14 cellular contexts compared by ENCODE assay signal in the genomic region with DNA sequence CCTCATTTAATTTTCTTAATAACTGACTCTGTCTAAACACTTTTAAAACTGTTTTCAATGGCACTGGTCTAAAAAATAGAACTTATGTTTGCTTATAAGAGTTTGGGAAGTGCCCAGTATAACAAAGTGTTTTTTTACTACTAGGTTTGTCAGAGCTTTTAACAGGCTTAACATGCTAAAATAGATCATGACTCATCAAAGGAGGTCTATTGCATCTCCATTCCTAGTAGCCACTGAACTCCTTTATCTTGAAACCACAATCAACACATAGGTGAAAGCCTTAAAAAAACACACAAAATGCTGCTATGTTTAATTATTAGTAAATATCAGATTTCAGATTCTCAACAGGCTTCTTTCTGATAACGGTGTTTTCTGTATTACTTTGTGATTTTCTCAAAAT.
DNase-seq lines count a peak whose midpoint lies in the region; TF ChIP-seq lines count a peak whose summit lies in the region.
"Had no signal": no experiment of that assay in that cellular context is flagged by ENCODE, and none has a peak within 500 bp of the region (broad histone marks: within the 10 kb centered on the region; RNA-seq: fewer than 3 reads in every experiment).

No MANE protein-coding gene starts in this region.

- intact Hi-C loops in activated T-helper 2 cell treated with anti-CD3 and anti-CD28 coated beads, Interferon-gamma antibody, Interleukin-2, Interleukin-4, amounts not matched to agents 10 μg/mL and 5 μg/mL and 100 μg/mL, durations not matched to agents 14 hours and 24 hours and 36 hours (cut with micrococcal nuclease) = no loop called here

- H3K4me3 ChIP-seq in epithelial cell of proximal tubule (ENCODE audit: low read depth, low read length) (no peak overlapping the region), skeletal muscle cell (ENCODE audit: low read depth, low read length) (no peak overlapping the region), Peyer's patch (no peak overlapping the region)
- H3K4me3 ChIP-seq: thyroid gland had no signal

- H3K27ac ChIP-seq in Peyer's patch = no peak overlapping the region
- H3K27ac ChIP-seq: brain microvascular endothelial cell, thyroid gland had no signal

- no peaks in the 10 kb centered on the region for H3K4me1 Mint-ChIP-seq in activated T-helper 2 cell treated with anti-CD3 and anti-CD28 coated beads, Interferon-gamma antibody, Interleukin-2, Interleukin-4, amounts not matched to agents 10 μg/mL and 5 μg/mL and 100 μg/mL, durations not matched to agents 14 hours and 24 hours and 36 hours (ENCODE audit: low read depth)
- H3K4me1 Mint-ChIP-seq: immature natural killer cell had no signal

- H3K9me3 ChIP-seq in Peyer's patch = no peaks in the 10 kb centered on the region
- H3K9me3 ChIP-seq: thyroid gland had no signal

- peaks cover 21% of the 10 kb centered on the region for H3K9me3 Mint-ChIP-seq in activated T-helper 2 cell treated with anti-CD3 and anti-CD28 coated beads, Interferon-gamma antibody, Interleukin-2, Interleukin-4, amounts not matched to agents 10 μg/mL and 5 μg/mL and 100 μg/mL, durations not matched to agents 14 hours and 24 hours and 36 hours

- DNase-seq in HCEC 1CT (peak; percentile 83), RKO (ENCODE audit: low spot score) (peak; percentile 3), epithelial cell of proximal tubule (ENCODE audit: low read depth) (peak; percentile 71), skeletal muscle cell (ENCODE audit: low read depth) (peak; percentile 49), Peyer's patch (no peak)
- no peak for DNase-seq in stimulated activated CD4-positive, alpha-beta T cell treated with anti-CD3 and anti-CD28 coated beads, Interleukin-4, amount 100 ng/mL, for 1 hour
- no peak for DNase-seq in activated T-helper 2 cell treated with anti-CD3 and anti-CD28 coated beads, Interferon-gamma antibody, Interleukin-2, Interleukin-4, amounts not matched to agents 10 μg/mL and 5 μg/mL and 100 μg/mL, durations not matched to agents 14 hours and 24 hours and 36 hours (ENCODE audit: low spot score)
- DNase-seq: activated T-cell treated with anti-CD3 and anti-CD28 coated beads, Interleukin-2, amount 50 U/mL, for 4 hours; brain microvascular endothelial cell; immature natural killer cell; NCI-H1105; NCI-H69; thyroid gland had no signal

- H3K4me3 Mint-ChIP-seq in activated T-helper 2 cell treated with anti-CD3 and anti-CD28 coated beads, Interferon-gamma antibody, Interleukin-2, Interleukin-4, amounts not matched to agents 10 μg/mL and 5 μg/mL and 100 μg/mL, durations not matched to agents 14 hours and 24 hours and 36 hours (ENCODE audit: low read depth) = no peak overlapping the region
- H3K4me3 Mint-ChIP-seq: activated T-cell treated with anti-CD3 and anti-CD28 coated beads, Interleukin-2, amount 50 U/mL, for 4 hours; immature natural killer cell; natural killer cell treated with Interleukin-12 subunit alpha and Interleukin-12 subunit beta and Interleukin-15 and Interleukin-18, amount 100 ng/mL, for 72 hours had no signal

- H3K27ac Mint-ChIP-seq in activated T-helper 2 cell treated with anti-CD3 and anti-CD28 coated beads, Interferon-gamma antibody, Interleukin-2, Interleukin-4, amounts not matched to agents 10 μg/mL and 5 μg/mL and 100 μg/mL, durations not matched to agents 14 hours and 24 hours and 36 hours = no peak overlapping the region
- H3K27ac Mint-ChIP-seq: immature natural killer cell; natural killer cell treated with Interleukin-12 subunit alpha and Interleukin-12 subunit beta and Interleukin-15 and Interleukin-18, amount 100 ng/mL, for 72 hours had no signal

- no peaks in the 10 kb centered on the region for H3K36me3 ChIP-seq in Peyer's patch
- H3K36me3 ChIP-seq: brain microvascular endothelial cell, thyroid gland had no signal

- H3K36me3 Mint-ChIP-seq in activated T-helper 2 cell treated with anti-CD3 and anti-CD28 coated beads, Interferon-gamma antibody, Interleukin-2, Interleukin-4, amounts not matched to agents 10 μg/mL and 5 μg/mL and 100 μg/mL, durations not matched to agents 14 hours and 24 hours and 36 hours (ENCODE audit: low read depth) = no peaks in the 10 kb centered on the region
- H3K36me3 Mint-ChIP-seq: immature natural killer cell; natural killer cell treated with Interleukin-12 subunit alpha and Interleukin-12 subunit beta and Interleukin-15 and Interleukin-18, amount 100 ng/mL, for 72 hours had no signal

- TF ChIP-seq CTCF in epithelial cell of proximal tubule (conservative IDR thresholded peaks at IDR 0.05; ENCODE audit: low read depth, low read length) (no peak), Peyer's patch (IDR thresholded peaks at IDR 0.05) (no peak)

- no peak for TF ChIP-seq POLR2A in Peyer's patch (IDR thresholded peaks at IDR 0.05)

- no peaks in the 10 kb centered on the region for H3K27me3 Mint-ChIP-seq in activated T-helper 2 cell treated with anti-CD3 and anti-CD28 coated beads, Interferon-gamma antibody, Interleukin-2, Interleukin-4, amounts not matched to agents 10 μg/mL and 5 μg/mL and 100 μg/mL, durations not matched to agents 14 hours and 24 hours and 36 hours (ENCODE audit: low read depth)
- H3K27me3 Mint-ChIP-seq: natural killer cell treated with Interleukin-12 subunit alpha and Interleukin-12 subunit beta and Interleukin-15 and Interleukin-18, amount 100 ng/mL, for 72 hours had no signal

- no peaks in the 10 kb centered on the region for H3K27me3 ChIP-seq in Peyer's patch
- H3K27me3 ChIP-seq: brain microvascular endothelial cell, thyroid gland had no signal

- H3K4me1 ChIP-seq in Peyer's patch = no peaks in the 10 kb centered on the region
- H3K4me1 ChIP-seq: thyroid gland had no signal

Comparison
In these comparisons a context has a peak if more than half of its experiments do, and no peak if none do; other contexts are left out.
1. DNase-seq: peak in HCEC 1CT (single experiment), RKO (single experiment), epithelial cell of proximal tubule (single experiment) and skeletal muscle cell (single experiment); none in Peyer's patch (0 of 3), stimulated activated CD4-positive, alpha-beta T cell treated with anti-CD3 and anti-CD28 coated beads, Interleukin-4, amount 100 ng/mL, for 1 hour (single experiment) and activated T-helper 2 cell treated with anti-CD3 and anti-CD28 coated beads, Interferon-gamma antibody, Interleukin-2, Interleukin-4, amounts not matched to agents 10 μg/mL and 5 μg/mL and 100 μg/mL, durations not matched to agents 14 hours and 24 hours and 36 hours (single experiment).